17 cellular contexts compared by ENCODE assay signal in genomic region chr11:131816046-131816445, GRCh38.
"Had no signal": no experiment of that assay in that cellular context is flagged by ENCODE, and none has a peak within 500 bp of the region (broad histone marks: within the 10 kb centered on the region; RNA-seq: fewer than 3 reads in every experiment).

No MANE protein-coding gene starts in this region.

- H3K79me2 ChIP-seq: parathyroid adenoma had no signal

- FAIRE-seq: frontal cortex had no signal

- H3K9me3 Mint-ChIP-seq: naive B cell had no signal

- H3K27ac ChIP-seq: esophagus squamous epithelium, parathyroid adenoma, tibial artery, uterus, VCaP had no signal

- H3K9ac ChIP-seq: parathyroid adenoma had no signal

- H3K27me3 ChIP-seq: esophagus squamous epithelium, tibial artery, uterus had no signal

- H2AFZ ChIP-seq: parathyroid adenoma had no signal

- DNase-seq: activated CD4-positive, alpha-beta T cell treated with anti-CD3 and anti-CD28 coated beads for 1 hour; activated CD4-positive, alpha-beta T cell treated with anti-CD3 and anti-CD28 coated beads, Interleukin-2, amount 50 U/mL, for 4 hours; activated naive CD4-positive, alpha-beta T cell treated with Interleukin-2 at 50 U/mL for 16 hours; esophagus squamous epithelium; head of caudate nucleus; naive B cell; stimulated activated CD4-positive, alpha-beta T cell treated with anti-CD3 and anti-CD28 coated beads, Interleukin-4, amount 100 ng/mL, for 24 hours; stimulated activated naive CD4-positive, alpha-beta T cell; T-helper 1 cell; T1000; tibial artery; uterus had no signal

- H3K4me3 ChIP-seq: esophagus squamous epithelium, tibial artery, uterus had no signal

- H3K4me3 Mint-ChIP-seq: activated T-helper 17 cell treated with anti-CD3 and anti-CD28 coated beads, Interleukin-2, amount 50 U/mL, for 72 hours; naive B cell had no signal

- H3K36me3 ChIP-seq: esophagus squamous epithelium, tibial artery, uterus had no signal

- H3K27me3 Mint-ChIP-seq: naive B cell had no signal

- ATAC-seq: activated T-helper 17 cell treated with anti-CD3 and anti-CD28 coated beads, Interleukin-2, amount 50 U/mL, for 72 hours; left lobe of liver had no signal

- H3K27ac Mint-ChIP-seq: activated T-helper 17 cell treated with anti-CD3 and anti-CD28 coated beads, Interleukin-2, amount 50 U/mL, for 72 hours; naive B cell had no signal

- H3K9me3 ChIP-seq: esophagus squamous epithelium, tibial artery, uterus had no signal

- H3K36me3 Mint-ChIP-seq: naive B cell had no signal

- H3K4me1 Mint-ChIP-seq: activated T-helper 17 cell treated with anti-CD3 and anti-CD28 coated beads, Interleukin-2, amount 50 U/mL, for 72 hours; naive B cell had no signal

- H3K4me1 ChIP-seq: esophagus squamous epithelium, parathyroid adenoma, tibial artery, uterus had no signal
